In genomic region chr9:136023401-136024225, GRCh38 we compare ENCODE assay signal across 11 cellular contexts.
DNase-seq lines count a peak whose midpoint lies in the region; ATAC-seq and TF ChIP-seq lines count a peak whose summit lies in the region.
"Had no signal": no experiment of that assay in that cellular context is flagged by ENCODE, and none has a peak within 500 bp of the region (broad histone marks: within the 10 kb centered on the region; RNA-seq: fewer than 3 reads in every experiment).

No MANE protein-coding gene starts in this region.

- peaks cover 8% of the 10 kb centered on the region for H3K4me1 ChIP-seq in fibroblast of lung (ENCODE audit: control insufficient read depth, extremely low read depth, insufficient read depth, low read length)
- H3K4me1 ChIP-seq in neuronal stem cell (ENCODE audit: control insufficient read depth in 2 of 2, insufficient read depth in 1 of 2, low read depth in 1 of 2, low read length in 2 of 2): peaks cover 0 to 12% of the 10 kb centered on the region in 2 donors
- peaks cover 6% of the 10 kb centered on the region for H3K4me1 ChIP-seq in Karpas-422 (ENCODE audit: low read length)

- H3K18ac ChIP-seq in neuronal stem cell (ENCODE audit: low read length): peak overlapping the region; percentile 53

- H3K27me3 ChIP-seq in fibroblast of lung (ENCODE audit: control insufficient read depth, insufficient read depth, low read length) (no peaks in the 10 kb centered on the region), neuronal stem cell (ENCODE audit: control insufficient read depth in 3 of 3, insufficient read depth in 3 of 3, low read depth in 1 of 3, low read length in 3 of 3) (no peaks in the 10 kb centered on the region), Karpas-422 (ENCODE audit: low read length) (no peaks in the 10 kb centered on the region)

- H2AK5ac ChIP-seq in neuronal stem cell (ENCODE audit: low read depth, low read length): peak overlapping the region; percentile 54

- H2BK5ac ChIP-seq in neuronal stem cell (ENCODE audit: low read length): no peak overlapping the region

- peak overlapping the region; percentile 91 for H3K4ac ChIP-seq in neuronal stem cell (ENCODE audit: low read length)

- H3K4me2 ChIP-seq in fibroblast of lung (ENCODE audit: extremely low read depth, insufficient read depth, low read length) (no peak overlapping the region), neuronal stem cell (ENCODE audit: insufficient read depth, low read length, poor library complexity, severe bottlenecking) (no peak overlapping the region), Karpas-422 (ENCODE audit: low read depth, low read length, poor library complexity, severe bottlenecking) (no peak overlapping the region)

- peak; percentile 37 for DNase-seq in AG04449 (ENCODE audit: low read depth, low spot score)
- peak; percentile 39 for DNase-seq in LHCN-M2 (ENCODE audit: low read depth)
- peak; percentile 27 to 78 for DNase-seq in fibroblast of lung (ENCODE audit: low read depth in 2 of 2)
- DNase-seq in neuronal stem cell (ENCODE audit: low spot score): no peak
- no peak for DNase-seq in NCI-H82 treated with DMSO at 0.1 percent for 48 hours (lab: John Stamatoyannopoulos, UW; ENCODE audit: unreplicated experiment)
- no peak for DNase-seq in ureter (ENCODE audit: low spot score)
- no peak for DNase-seq in Karpas-422
- DNase-seq: NCI-H1930, small intestine had no signal

- WGBS in neuronal stem cell (ENCODE audit: extremely low coverage in 2 of 2, insufficient read length in 2 of 2, insufficient replicate concordance in 1 of 2), 2 donors: 100% methylated on average over 1 of the region's 17 CpGs; no CpG with 5 or more reads in 1 of the 2 donors

- TF ChIP-seq CTCF in AG04449 (IDR thresholded peaks at IDR 0.05; ENCODE audit: insufficient read depth, low read length, missing control alignments) (no peak), fibroblast of lung (conservative IDR thresholded peaks at IDR 0.05 in 1 of 2, IDR thresholded peaks at IDR 0.05 in 1 of 2; ENCODE audit: low read depth in 1 of 2, low read length in 2 of 2) (no peak)

- H3K14ac ChIP-seq in neuronal stem cell (ENCODE audit: low read length): peak overlapping the region; percentile 86

- H3K9me3 ChIP-seq in fibroblast of lung (ENCODE audit: control insufficient read depth, insufficient read depth, low read depth, low read length): no peaks in the 10 kb centered on the region
- H3K9me3 ChIP-seq in neuronal stem cell (replicated peaks in 1 of 2; ENCODE audit: control insufficient read depth in 2 of 2, insufficient read depth in 1 of 2, low read depth in 1 of 2, low read length in 2 of 2): peaks cover 5 to 15% of the 10 kb centered on the region in 2 donors
- H3K9me3 ChIP-seq in Karpas-422 (ENCODE audit: low read length): no peaks in the 10 kb centered on the region; the same call in 1 of the 2 replicates

- H2BK120ac ChIP-seq in neuronal stem cell (ENCODE audit: low read depth, low read length): no peak overlapping the region

- ATAC-seq in HG02642 (IDR thresholded peaks at IDR 0.05; ENCODE audit: poor library complexity, unreplicated experiment): no peak
- ATAC-seq: stimulated activated memory B cell treated with anti-CD40 and anti-IgM and Interleukin-4, amounts not matched to agents 10 μg/mL and 1 μg/mL and 100 μg/mL, for 72 hours had no signal

- H4K8ac ChIP-seq in neuronal stem cell (ENCODE audit: low read depth, low read length): peak overlapping the region; percentile 89

- H4K20me1 ChIP-seq in fibroblast of lung (ENCODE audit: control insufficient read depth, extremely low read depth, insufficient read depth, low read length) (no peaks in the 10 kb centered on the region), Karpas-422 (ENCODE audit: insufficient read depth, low read depth, low read length) (no peaks in the 10 kb centered on the region)

- no peak overlapping the region for H2AFZ ChIP-seq in fibroblast of lung (ENCODE audit: low read length)
- H2AFZ ChIP-seq in neuronal stem cell (ENCODE audit: low read length): no peak overlapping the region
- H2AFZ ChIP-seq in Karpas-422 (ENCODE audit: low read length): no peak overlapping the region

- peak overlapping the region; percentile 66 for H2BK12ac ChIP-seq in neuronal stem cell (ENCODE audit: low read length)

- POLR2A ChIA-PET in AG04449 (lab: Yijun Ruan, JAX): no interaction called here

- H3K79me2 ChIP-seq in fibroblast of lung (ENCODE audit: control insufficient read depth, insufficient read depth, low read length): no peaks in the 10 kb centered on the region
- H3K79me2 ChIP-seq in Karpas-422 (ENCODE audit: low read length): no peaks in the 10 kb centered on the region

- H3K9ac ChIP-seq in fibroblast of lung (ENCODE audit: insufficient read depth, low read length) (no peak overlapping the region), neuronal stem cell (ENCODE audit: low read depth, low read length, poor library complexity) (peak overlapping the region; percentile 80), Karpas-422 (ENCODE audit: low read length) (no peak overlapping the region)

- CTCF ChIA-PET in AG04449 (lab: Yijun Ruan, JAX): interaction anchor here (1.5 kb wide), 1 partner anchor 259 kb away, joined by 3 read pairs; no protein-coding TSS in a partner anchor

- H3K36me3 ChIP-seq in fibroblast of lung (ENCODE audit: control insufficient read depth, insufficient read depth, low read length): no peaks in the 10 kb centered on the region
- H3K36me3 ChIP-seq in neuronal stem cell (replicated peaks in 1 of 2; ENCODE audit: control insufficient read depth in 2 of 2, insufficient read depth in 2 of 2, low read length in 2 of 2): no peaks in the 10 kb centered on the region
- H3K36me3 ChIP-seq in Karpas-422 (ENCODE audit: insufficient read depth, low read length): no peaks in the 10 kb centered on the region

- no peak overlapping the region for H3K4me3 ChIP-seq in AG04449 (ENCODE audit: low read depth, low read length)
- H3K4me3 ChIP-seq in fibroblast of lung (replicated peaks in 1 of 4; ENCODE audit: control extremely low read depth in 1 of 4, insufficient read depth in 1 of 4, low read depth in 3 of 4, low read length in 4 of 4): no peak overlapping the region
- H3K4me3 ChIP-seq in neuronal stem cell (ENCODE audit: low read length in 2 of 2): no peak overlapping the region
- no peak overlapping the region for H3K4me3 ChIP-seq in Karpas-422 (ENCODE audit: low read length)

- peaks cover 5% of the 10 kb centered on the region for H3K79me1 ChIP-seq in neuronal stem cell (ENCODE audit: low read depth, low read length)

- peak overlapping the region; percentile 60 for H3K27ac ChIP-seq in fibroblast of lung (ENCODE audit: insufficient read depth, low read length)
- H3K27ac ChIP-seq in neuronal stem cell (replicated peaks; ENCODE audit: low read length): no peak overlapping the region
- no peak overlapping the region for H3K27ac ChIP-seq in Karpas-422 (ENCODE audit: low read length)

- peak overlapping the region; percentile 89 for H3K23ac ChIP-seq in neuronal stem cell (ENCODE audit: low read depth, low read length, poor library complexity)

- no peak overlapping the region for H4K91ac ChIP-seq in neuronal stem cell (ENCODE audit: low read depth, low read length, poor library complexity)

- no peak overlapping the region for H2BK15ac ChIP-seq in neuronal stem cell (ENCODE audit: low read length)

- H3K9me2 ChIP-seq in Karpas-422 (replicated peaks; ENCODE audit: insufficient read depth, low read length): no peaks in the 10 kb centered on the region

Comparison
In these comparisons a context has a peak if more than half of its experiments do, and no peak if none do; other contexts are left out.
1. DNase-seq: peak in AG04449 (single experiment), LHCN-M2 (single experiment) and fibroblast of lung (2 of 2); none in neuronal stem cell (single experiment), NCI-H82 treated with DMSO at 0.1 percent for 48 hours (single experiment), ureter (single experiment) and Karpas-422 (single experiment).